9 cellular contexts compared by ENCODE assay signal in genomic region chr2:210544191-210544590, GRCh38.
"Had no signal": no experiment of that assay in that cellular context is flagged by ENCODE, and none has a peak within 500 bp of the region (broad histone marks: within the 10 kb centered on the region; RNA-seq: fewer than 3 reads in every experiment).

No MANE protein-coding gene starts in this region.

- H2AFZ ChIP-seq: GM23338 had no signal

- FAIRE-seq: H1, H54, K562 had no signal

- H3K4me2 ChIP-seq: GM23338 had no signal

- H3K27ac Mint-ChIP-seq: GM23338, H9 had no signal

- DNase-seq: H9, HCEC 1CT, IMR-90, KG1 had no signal

- ATAC-seq: GM23338, K562 had no signal

- H3K9me3 Mint-ChIP-seq: GM23338, H9 had no signal

- H3K4me3 Mint-ChIP-seq: GM23338, H9 had no signal

- H3K4me3 ChIP-seq: GM23338, K562 had no signal

- H3K27ac ChIP-seq: HL-60 had no signal
